8 cellular contexts compared by ENCODE assay signal in the genomic region with DNA sequence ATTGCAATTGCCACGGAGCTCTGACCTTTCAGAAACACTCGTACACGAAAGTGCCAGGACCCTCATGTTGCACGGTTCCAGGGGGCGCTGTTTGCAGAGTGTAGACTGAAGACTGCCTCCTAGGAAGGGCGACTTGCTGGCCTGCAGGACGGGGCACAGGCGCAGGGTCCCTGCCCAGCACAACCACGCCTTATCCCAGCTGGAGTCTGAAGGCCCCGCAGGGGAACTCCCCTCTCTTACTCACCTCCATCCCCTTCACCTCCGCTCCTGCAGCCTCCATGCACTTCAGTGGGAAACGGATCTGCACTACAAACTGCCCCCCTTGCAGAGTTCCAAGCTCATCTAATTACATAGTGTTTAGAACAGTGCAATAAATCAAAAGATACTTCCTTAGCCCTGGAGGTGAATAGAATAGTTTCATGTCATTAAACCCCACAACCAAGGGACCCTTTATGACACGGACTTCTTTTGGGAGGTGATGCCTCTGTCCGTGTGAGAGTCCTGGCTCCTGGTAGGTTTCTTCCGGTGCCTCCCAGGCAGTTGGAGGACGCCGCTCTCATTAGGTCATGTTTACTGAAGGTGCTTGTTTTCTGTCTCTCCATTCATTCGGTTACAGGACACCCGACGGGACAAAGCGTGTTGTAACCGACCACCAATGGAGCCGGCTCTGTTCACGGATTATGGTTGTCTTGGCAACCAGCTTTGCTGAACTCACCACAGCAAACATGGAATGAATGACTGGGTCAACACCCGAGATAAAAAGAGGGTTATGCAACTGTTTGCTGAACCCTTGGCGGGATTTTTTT.
DNase-seq lines count a peak whose midpoint lies in the region; ATAC-seq, FAIRE-seq and TF ChIP-seq lines count a peak whose summit lies in the region.
"Had no signal": no experiment of that assay in that cellular context is flagged by ENCODE, and none has a peak within 500 bp of the region (broad histone marks: within the 10 kb centered on the region; RNA-seq: fewer than 3 reads in every experiment).

No MANE protein-coding gene starts in this region.

- H3K9ac ChIP-seq in OCI-LY3 (ENCODE audit: low read length), result no peak overlapping the region
- H3K9ac ChIP-seq: parathyroid adenoma had no signal

- H3K4me1 ChIP-seq in OCI-LY3 (ENCODE audit: low read length) (peaks cover 4% of the 10 kb centered on the region; the same call in 1 of the 2 replicates), heart right ventricle (peaks cover 0 to 27% (median 7%) of the 10 kb centered on the region in 9 donors)
- H3K4me1 ChIP-seq: parathyroid adenoma had no signal

- ATAC-seq in heart right ventricle, result peak; percentile 64 to 93 (median 80)
- ATAC-seq in sciatic nerve, result peak; percentile 99

- H3K27ac ChIP-seq in OCI-LY3 (ENCODE audit: low read length) (no peak overlapping the region), heart right ventricle (no peak overlapping the region)
- H3K27ac ChIP-seq: parathyroid adenoma had no signal

- WGBS in heart right ventricle, 2 donors, result 52 to 61% methylated on average over 26 of the region's 26 CpGs

- H3K79me2 ChIP-seq in OCI-LY3 (ENCODE audit: low read length), result no peaks in the 10 kb centered on the region
- H3K79me2 ChIP-seq: parathyroid adenoma had no signal

- DNase-seq in HuH-7 (ENCODE audit: low spot score) (peak; percentile 83), heart right ventricle (peak; percentile 21 to 37), sciatic nerve (ENCODE audit: low spot score) (peak; percentile 67), mesenteric fat pad (ENCODE audit: low spot score) (no peak), HTR-8/SVneo (ENCODE audit: insufficient read length, low spot score) (no peak), AML-193 (lab: John Stamatoyannopoulos, UW) (no peak)

- H3K27me3 ChIP-seq in OCI-LY3 (ENCODE audit: low read depth, low read length), result peaks cover 10% of the 10 kb centered on the region
- no peaks in the 10 kb centered on the region for H3K27me3 ChIP-seq in heart right ventricle

- H3K9me3 ChIP-seq in OCI-LY3 (ENCODE audit: insufficient read depth, low read length) (no peaks in the 10 kb centered on the region), heart right ventricle (peaks cover 0 to 7% (median 0%) of the 10 kb centered on the region in 11 donors)

- TF ChIP-seq CTCF in OCI-LY3 (IDR thresholded peaks at IDR 0.05; ENCODE audit: low read depth, low read length) (peak; percentile 53), heart right ventricle (IDR thresholded peaks at IDR 0.05) (peak in 3 of 9 donors; percentile 10 to 28 (median 20))

- H3K4me2 ChIP-seq in OCI-LY3 (ENCODE audit: low read length), result peak overlapping the region; percentile 77

- H3K4me3 ChIP-seq in OCI-LY3 (ENCODE audit: low read length), result peak overlapping the region; percentile 71
- peak overlapping the region in 1 of 10 donors; percentile 11 for H3K4me3 ChIP-seq in heart right ventricle

- H2AFZ ChIP-seq in OCI-LY3 (ENCODE audit: low read depth, low read length), result no peak overlapping the region
- H2AFZ ChIP-seq: parathyroid adenoma had no signal

- no peaks in the 10 kb centered on the region for H4K20me1 ChIP-seq in OCI-LY3 (ENCODE audit: insufficient read depth, low read length)

- intact Hi-C loops in heart right ventricle (cut with DNase I), result no loop called here
- intact Hi-C loops in sciatic nerve (cut with DNase I), result no loop called here

- H3K36me3 ChIP-seq in OCI-LY3 (replicated peaks; ENCODE audit: low read depth, low read length) (no peaks in the 10 kb centered on the region), heart right ventricle (no peaks in the 10 kb centered on the region)

- FAIRE-seq in HTR-8/SVneo (lab: Jason Lieb, UNC), result no peak

Comparison
In these comparisons a context has a peak if more than half of its experiments do, and no peak if none do; other contexts are left out.
1. DNase-seq: peak in HuH-7 (single experiment), heart right ventricle (2 of 2) and sciatic nerve (single experiment); none in mesenteric fat pad (single experiment), HTR-8/SVneo (single experiment) and AML-193 (0 of 2).